Comparison of ENCODE assay signal across 15 cellular contexts in genomic region chr10:86221442-86222335, GRCh38.
A peak's percentile ranks its signal among the peaks of the same experiment; 100 is the strongest.
DNase-seq lines count a peak whose midpoint lies in the region; ATAC-seq and TF ChIP-seq lines count a peak whose summit lies in the region.
"Had no signal": no experiment of that assay in that cellular context is flagged by ENCODE, and none has a peak within 500 bp of the region (broad histone marks: within the 10 kb centered on the region; RNA-seq: fewer than 3 reads in every experiment).

No MANE protein-coding gene starts in this region.

- H3K79me2 ChIP-seq in GM23338 (replicated peaks; ENCODE audit: insufficient read depth): no peaks in the 10 kb centered on the region

- BruUV-seq in MCF 10A (replicated peaks; lab: Mats Ljungman, UMichigan): no TSS peak

- H3K4me3 Mint-ChIP-seq in GM23338 (no peak overlapping the region), brain (peak overlapping the region in 1 of 5 experiments; percentile 36), neural crest cell (no peak overlapping the region), MCF 10A (ENCODE audit: unreplicated experiment) (no peak overlapping the region)
- H3K4me3 Mint-ChIP-seq: CD8-positive, alpha-beta memory T cell; IgD-negative memory B cell had no signal

- H3K9me2 ChIP-seq in GM23338 (ENCODE audit: insufficient read depth): no peaks in the 10 kb centered on the region

- WGBS in spleen, 5 donors: 53 to 88% (median 76%) methylated on average over 2 to 7 of the region's 7 CpGs

- peaks cover 3% of the 10 kb centered on the region; the same call in 2 of the 3 replicates for H3K9me3 Mint-ChIP-seq in GM23338
- no peaks in the 10 kb centered on the region for H3K9me3 Mint-ChIP-seq in brain
- no peaks in the 10 kb centered on the region for H3K9me3 Mint-ChIP-seq in neural crest cell
- H3K9me3 Mint-ChIP-seq in MCF 10A (ENCODE audit: unreplicated experiment): peaks cover 1% of the 10 kb centered on the region
- H3K9me3 Mint-ChIP-seq: CD8-positive, alpha-beta memory T cell; IgD-negative memory B cell had no signal

- H4K20me1 ChIP-seq in GM23338 (replicated peaks; ENCODE audit: insufficient read depth): no peaks in the 10 kb centered on the region

- peaks cover 10% of the 10 kb centered on the region for H3K27me3 Mint-ChIP-seq in GM23338 (ENCODE audit: insufficient read depth, low read depth, poor library complexity)
- peaks cover 3% of the 10 kb centered on the region for H3K27me3 Mint-ChIP-seq in brain
- no peaks in the 10 kb centered on the region for H3K27me3 Mint-ChIP-seq in neural crest cell (ENCODE audit: low read depth)
- H3K27me3 Mint-ChIP-seq in MCF 10A (ENCODE audit: insufficient read depth, unreplicated experiment): no peaks in the 10 kb centered on the region

- H3K36me3 Mint-ChIP-seq in GM23338 (ENCODE audit: low read depth) (no peaks in the 10 kb centered on the region), brain (no peaks in the 10 kb centered on the region), neural crest cell (ENCODE audit: low read depth) (no peaks in the 10 kb centered on the region), MCF 10A (ENCODE audit: insufficient read depth, unreplicated experiment) (peaks cover under 1% of the 10 kb centered on the region)
- H3K36me3 Mint-ChIP-seq: CD8-positive, alpha-beta memory T cell had no signal

- H3K4me2 ChIP-seq in GM23338: no peak overlapping the region
- H3K4me2 ChIP-seq: A549 had no signal

- CTCF ChIA-PET in MCF 10A (lab: Yijun Ruan, JAX): interaction anchor here (0.6 to 0.7 kb wide), 2 partner anchors 203 to 304 kb away, joined by 3 to 4 read pairs; no protein-coding TSS in a partner anchor

- H3K9me3 ChIP-seq in spleen (no peaks in the 10 kb centered on the region), lower lobe of right lung (no peaks in the 10 kb centered on the region)
- H3K9me3 ChIP-seq: A549, BE2C, Caco-2 had no signal

- peak overlapping the region; percentile 75; the same call in 1 of the 2 replicates for H3K27ac Mint-ChIP-seq in GM23338
- peak overlapping the region in 4 of 5 experiments; percentile 22 to 91 (median 52) for H3K27ac Mint-ChIP-seq in brain
- peak overlapping the region; percentile 62 for H3K27ac Mint-ChIP-seq in neural crest cell (ENCODE audit: unreplicated experiment)
- H3K27ac Mint-ChIP-seq in MCF 10A (ENCODE audit: low read depth, unreplicated experiment): no peak overlapping the region
- H3K27ac Mint-ChIP-seq: CD8-positive, alpha-beta memory T cell; IgD-negative memory B cell had no signal

- H3K4me3 ChIP-seq in GM23338 (no peak overlapping the region), spleen (no peak overlapping the region), lower lobe of right lung (no peak overlapping the region)
- H3K4me3 ChIP-seq: A549 had no signal

- H3K4me1 ChIP-seq in GM23338 (ENCODE audit: insufficient read depth) (no peaks in the 10 kb centered on the region), spleen (no peaks in the 10 kb centered on the region), lower lobe of right lung (no peaks in the 10 kb centered on the region)
- H3K4me1 ChIP-seq: BE2C, Caco-2 had no signal

- DNase-seq in GM23338 (ENCODE audit: low spot score) (no peak), neural crest cell (ENCODE audit: low read depth, low spot score) (no peak), spleen (peak; percentile 58), D341Med (ENCODE audit: low spot score) (no peak), MCF 10A (ENCODE audit: unreplicated experiment) (no peak), lower lobe of right lung (no peak)
- DNase-seq: BE2C; Caco-2; CD8-positive, alpha-beta memory T cell; DMS53; KG1 had no signal

- TF ChIP-seq CTCF in GM23338 (conservative IDR thresholded peaks at IDR 0.05; ENCODE audit: low read depth in 2 of 2): no peak
- no peak for TF ChIP-seq CTCF in brain (conservative IDR thresholded peaks at IDR 0.05)
- TF ChIP-seq CTCF in neural crest cell (conservative IDR thresholded peaks at IDR 0.05): no peak
- no peak for TF ChIP-seq CTCF in spleen (IDR thresholded peaks at IDR 0.05 in 8 of 11, conservative IDR thresholded peaks at IDR 0.05 in 3 of 11)
- no peak for TF ChIP-seq CTCF in MCF 10A (IDR thresholded peaks at IDR 0.05; ENCODE audit: unreplicated experiment)
- no peak for TF ChIP-seq CTCF in lower lobe of right lung (IDR thresholded peaks at IDR 0.05)

- no peak overlapping the region for H3K27ac ChIP-seq in GM23338 (ENCODE audit: low read depth)
- no peak overlapping the region for H3K27ac ChIP-seq in spleen
- no peak overlapping the region for H3K27ac ChIP-seq in lower lobe of right lung
- H3K27ac ChIP-seq: A549 had no signal

- H3K36me3 ChIP-seq in GM23338 (ENCODE audit: insufficient read depth) (no peaks in the 10 kb centered on the region), spleen (no peaks in the 10 kb centered on the region), lower lobe of right lung (no peaks in the 10 kb centered on the region)
- H3K36me3 ChIP-seq: BE2C had no signal

- no peaks in the 10 kb centered on the region for H3F3A ChIP-seq in GM23338 (replicated peaks; ENCODE audit: low read depth)

- ATAC-seq in GM23338 (no peak; the same call in 2 of the 3 replicates), HG03460 (IDR thresholded peaks at IDR 0.05; ENCODE audit: unreplicated experiment) (no peak), lower lobe of right lung (no peak)
- ATAC-seq: A549 had no signal

- no peaks in the 10 kb centered on the region for H3K27me3 ChIP-seq in GM23338 (ENCODE audit: insufficient read depth)
- H3K27me3 ChIP-seq in spleen (replicated peaks in 1 of 7): peaks cover 0 to 12% (median 0%) of the 10 kb centered on the region in 7 donors
- no peaks in the 10 kb centered on the region for H3K27me3 ChIP-seq in lower lobe of right lung (ENCODE audit: low read depth)
- H3K27me3 ChIP-seq: BE2C had no signal

- H3K4me1 Mint-ChIP-seq in GM23338: peaks cover 13% of the 10 kb centered on the region
- H3K4me1 Mint-ChIP-seq in brain: peaks cover 31% of the 10 kb centered on the region
- no peaks in the 10 kb centered on the region for H3K4me1 Mint-ChIP-seq in neural crest cell
- H3K4me1 Mint-ChIP-seq in MCF 10A (ENCODE audit: insufficient read depth, unreplicated experiment): peaks cover 8% of the 10 kb centered on the region
- H3K4me1 Mint-ChIP-seq: CD8-positive, alpha-beta memory T cell; IgD-negative memory B cell had no signal

- no peak overlapping the region for H2AFZ ChIP-seq in GM23338

- POLR2A ChIA-PET in MCF 10A (lab: Yijun Ruan, JAX): no interaction called here

- no peak for TF ChIP-seq POLR2A in spleen (IDR thresholded peaks at IDR 0.05)

- intact Hi-C loops in spleen (cut with DNase I; ENCODE audit: low total_unique reads): no loop called here
- intact Hi-C loops in MCF 10A (cut with micrococcal nuclease): no loop called here
- intact Hi-C loops in lower lobe of right lung (cut with DNase I): no loop called here

TF ChIP-seq in GM23338, 12 proteins besides CTCF, POLR2A, EP300 and RAD21 (continues in another document):
- no peak for TF ChIP-seq EZH2phosphoT487 (IDR thresholded peaks at IDR 0.05; ENCODE audit: unreplicated experiment)
- TF ChIP-seq STAT1 (IDR thresholded peaks at IDR 0.05; ENCODE audit: unreplicated experiment): no peak
- no peak for TF ChIP-seq POLR2AphosphoS5 (IDR thresholded peaks at IDR 0.05; ENCODE audit: low read depth)
